ENCODE assay signal across 8 cellular contexts in genomic region chr7:101882595-101883564, GRCh38.
DNase-seq lines count a peak whose midpoint lies in the region; TF ChIP-seq lines count a peak whose summit lies in the region.

No MANE protein-coding gene starts in this region.

- H3K36me3 Mint-ChIP-seq in nephron progenitor cell (ENCODE audit: low read depth): no peaks in the 10 kb centered on the region
- H3K36me3 Mint-ChIP-seq in CD4-positive, alpha-beta memory T cell: no peaks in the 10 kb centered on the region

- peaks cover 83% of the 10 kb centered on the region for H3K4me1 Mint-ChIP-seq in nephron progenitor cell
- peaks cover 20 to 39% (median 32%) of the 10 kb centered on the region in 4 donors for H3K4me1 Mint-ChIP-seq in CD4-positive, alpha-beta memory T cell

- CTCF ChIA-PET in CD4-positive, alpha-beta memory T cell (lab: Charles Lee; ENCODE audit: partially characterized antibody): no interaction called here

- peak; percentile 0; the same call in 1 of the 2 replicates for TF ChIP-seq CTCF in AG09319 (IDR thresholded peaks at IDR 0.05; ENCODE audit: low read depth, low read length)
- TF ChIP-seq CTCF in LNCaP clone FGC (IDR thresholded peaks at IDR 0.05; ENCODE audit: control insufficient read depth, extremely low read depth, insufficient read depth): 0 out of 2 replicates have a peak, but pooled peaks have one; percentile 4
- no peak for TF ChIP-seq CTCF in fibroblast of lung (conservative IDR thresholded peaks at IDR 0.05 in 1 of 2, IDR thresholded peaks at IDR 0.05 in 1 of 2; ENCODE audit: low read depth in 1 of 2, low read length in 2 of 2)
- TF ChIP-seq CTCF in nephron progenitor cell (IDR thresholded peaks at IDR 0.05): no peak

- peak overlapping the region; percentile 64 for H3K9ac ChIP-seq in fibroblast of lung (ENCODE audit: insufficient read depth, low read length)

- peak overlapping the region; percentile 96 for H3K27ac ChIP-seq in fibroblast of lung (ENCODE audit: insufficient read depth, low read length)
- H3K27ac ChIP-seq in CD4-positive, alpha-beta memory T cell (ENCODE audit: low read depth, low read length): no peak overlapping the region

- H3K36me3 ChIP-seq in fibroblast of lung (ENCODE audit: control insufficient read depth, insufficient read depth, low read length): no peaks in the 10 kb centered on the region
- no peaks in the 10 kb centered on the region for H3K36me3 ChIP-seq in CD4-positive, alpha-beta memory T cell (ENCODE audit: insufficient read depth, low read length)

- no peak overlapping the region; the same call in 1 of the 2 replicates for H3K4me3 ChIP-seq in LNCaP clone FGC (ENCODE audit: low read depth, low read length)
- H3K4me3 ChIP-seq in fibroblast of lung (replicated peaks in 1 of 4; ENCODE audit: control extremely low read depth in 1 of 4, insufficient read depth in 1 of 4, low read depth in 3 of 4, low read length in 4 of 4): peak overlapping the region in 2 of 4 experiments; percentile 30 to 34
- no peak overlapping the region for H3K4me3 ChIP-seq in CD4-positive, alpha-beta memory T cell (ENCODE audit: low read length in 2 of 2)

- no peaks in the 10 kb centered on the region for H3K9me3 ChIP-seq in fibroblast of lung (ENCODE audit: control insufficient read depth, insufficient read depth, low read depth, low read length)
- H3K9me3 ChIP-seq in CD4-positive, alpha-beta memory T cell (ENCODE audit: control insufficient read depth in 1 of 2, low read length in 2 of 2): no peaks in the 10 kb centered on the region

- no peaks in the 10 kb centered on the region for H3K27me3 Mint-ChIP-seq in nephron progenitor cell (ENCODE audit: low read depth, poor library complexity)
- H3K27me3 Mint-ChIP-seq in CD4-positive, alpha-beta memory T cell: no peaks in the 10 kb centered on the region

- peak overlapping the region; percentile 98 for H3K27ac Mint-ChIP-seq in nephron progenitor cell
- peak overlapping the region in 1 of 7 donors; percentile 25 for H3K27ac Mint-ChIP-seq in CD4-positive, alpha-beta memory T cell

- peak overlapping the region; percentile 9 for H3K4me3 Mint-ChIP-seq in nephron progenitor cell
- H3K4me3 Mint-ChIP-seq in CD4-positive, alpha-beta memory T cell: no peak overlapping the region

- H4K20me1 ChIP-seq in fibroblast of lung (ENCODE audit: control insufficient read depth, extremely low read depth, insufficient read depth, low read length): no peaks in the 10 kb centered on the region

- H3K27me3 ChIP-seq in fibroblast of lung (ENCODE audit: control insufficient read depth, insufficient read depth, low read length): no peaks in the 10 kb centered on the region
- H3K27me3 ChIP-seq in CD4-positive, alpha-beta memory T cell (ENCODE audit: insufficient read depth, low read length): no peaks in the 10 kb centered on the region

- H3K79me2 ChIP-seq in fibroblast of lung (ENCODE audit: control insufficient read depth, insufficient read depth, low read length): peaks cover 22% of the 10 kb centered on the region

- peaks cover 8% of the 10 kb centered on the region for H3K4me1 ChIP-seq in fibroblast of lung (ENCODE audit: control insufficient read depth, extremely low read depth, insufficient read depth, low read length)
- H3K4me1 ChIP-seq in CD4-positive, alpha-beta memory T cell (ENCODE audit: insufficient read depth, low read length): peaks cover 25% of the 10 kb centered on the region

- intact Hi-C loops in CD4-positive, alpha-beta memory T cell (cut with micrococcal nuclease): no loop called here

- POLR2A ChIA-PET in CD4-positive, alpha-beta memory T cell (lab: Charles Lee; ENCODE audit: partially characterized antibody): no interaction called here

- DNase-seq in AG09319 (ENCODE audit: extremely low read depth, low read depth) (peak; percentile 99), LNCaP clone FGC (ENCODE audit: low read depth) (peak; percentile 99), SKM-1 (lab: John Stamatoyannopoulos, UW; ENCODE audit: unreplicated experiment) (peak; percentile 27), fibroblast of lung (ENCODE audit: low read depth in 2 of 2) (peak; percentile 100), nephron progenitor cell (peak; percentile 60)
- no peak for DNase-seq in CD4-positive, alpha-beta memory T cell
- DNase-seq in activated T-cell treated with anti-CD3 and anti-CD28 coated beads, Interleukin-2, amount 50 U/mL, for 48 hours: no peak
- no peak for DNase-seq in stimulated activated naive CD4-positive, alpha-beta T cell treated with Interleukin-2 at 50 U/mL for 16 hours (lab: John Stamatoyannopoulos, UW)

- H2AFZ ChIP-seq in fibroblast of lung (ENCODE audit: low read length): no peak overlapping the region

- H3K9me3 Mint-ChIP-seq in nephron progenitor cell: no peaks in the 10 kb centered on the region
- H3K9me3 Mint-ChIP-seq in CD4-positive, alpha-beta memory T cell: no peaks in the 10 kb centered on the region

- H3K4me2 ChIP-seq in fibroblast of lung (ENCODE audit: extremely low read depth, insufficient read depth, low read length): peak overlapping the region; percentile 54

Comparison
In these comparisons a context has a peak if more than half of its experiments do, and no peak if none do; other contexts are left out.
1. DNase-seq: peak in AG09319 (single experiment), LNCaP clone FGC (single experiment), SKM-1 (single experiment), fibroblast of lung (2 of 2) and nephron progenitor cell (single experiment); none in CD4-positive, alpha-beta memory T cell (0 of 5), activated T-cell treated with anti-CD3 and anti-CD28 coated beads, Interleukin-2, amount 50 U/mL, for 48 hours (0 of 2) and stimulated activated naive CD4-positive, alpha-beta T cell treated with Interleukin-2 at 50 U/mL for 16 hours (single experiment).
2. CTCF ChIP-seq: peak in AG09319 (single experiment) and LNCaP clone FGC (single experiment); none in fibroblast of lung (0 of 2) and nephron progenitor cell (single experiment).